15 cellular contexts compared by ENCODE assay signal in the genomic region with DNA sequence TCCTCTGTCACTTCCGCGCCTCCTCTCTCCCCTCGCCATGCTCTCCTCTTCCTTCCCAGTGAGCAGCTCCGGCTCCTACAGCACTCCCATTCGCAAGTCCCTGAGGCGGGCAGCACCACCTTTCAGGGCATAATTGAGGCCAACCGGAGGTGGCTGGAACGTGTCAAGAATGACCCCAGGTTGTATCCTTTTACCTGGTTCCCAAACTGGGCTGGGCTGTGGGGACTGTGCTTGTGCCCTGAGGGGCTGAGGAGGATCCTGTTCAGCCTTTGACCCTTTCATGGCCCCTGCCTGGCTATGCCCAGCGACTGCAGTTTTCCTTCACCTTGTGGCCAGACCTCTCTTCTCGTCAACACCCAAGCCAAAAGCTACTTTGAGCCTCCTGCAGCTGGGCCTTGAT.
DNase-seq lines count a peak whose midpoint lies in the region; ATAC-seq, FAIRE-seq and TF ChIP-seq lines count a peak whose summit lies in the region.
"Had no signal": no experiment of that assay in that cellular context is flagged by ENCODE, and none has a peak within 500 bp of the region (broad histone marks: within the 10 kb centered on the region; RNA-seq: fewer than 3 reads in every experiment).

No MANE protein-coding gene starts in this region.

- H2AFZ ChIP-seq in H1 (ENCODE audit: low read length): no peak overlapping the region
- H2AFZ ChIP-seq in osteoblast (ENCODE audit: low read length): no peak overlapping the region

- H3K23me2 ChIP-seq in H1 (ENCODE audit: low read depth, low read length): no peaks in the 10 kb centered on the region

- H4K20me1 ChIP-seq in H1 (replicated peaks in 1 of 2; ENCODE audit: control insufficient read depth in 1 of 2, insufficient read depth in 2 of 2, low read length in 2 of 2) (no peaks in the 10 kb centered on the region), osteoblast (ENCODE audit: insufficient read depth, low read length) (no peaks in the 10 kb centered on the region)

- TF ChIP-seq EP300 in H1 (IDR thresholded peaks at IDR 0.05; ENCODE audit: borderline replicate concordance in 1 of 2, low read depth in 2 of 2, low read length in 2 of 2) (no peak), suprapubic skin (IDR thresholded peaks at IDR 0.05) (no peak)

- POLR2A ChIA-PET in H1 (lab: Charles Lee; ENCODE audit: partially characterized antibody): interaction anchor here (0.9 kb wide), 1 partner anchor 9 kb away, joined by 4 read pairs; no protein-coding TSS in a partner anchor

- WGBS in H1 (ENCODE audit: extremely low coverage in 1 of 2, insufficient coverage in 1 of 2, insufficient read length in 1 of 2, insufficient replicate concordance in 2 of 2, low coverage in 1 of 2, low lambda C conversion rate in 2 of 2, missing lambda C conversion rate in 1 of 2), 2 experiments: 86% methylated on average over 7 of the region's 10 CpGs; no CpG with 5 or more reads in 1 of the 2 experiments
- 95% methylated on average over 9 of the region's 10 CpGs for WGBS in suprapubic skin

- no peak overlapping the region for H3K27ac ChIP-seq in HUES6 (ENCODE audit: low read depth, low read length)
- no peak overlapping the region for H3K27ac ChIP-seq in H1 (ENCODE audit: low read depth, low read length)
- H3K27ac ChIP-seq in osteoblast (ENCODE audit: low read depth, low read length): no peak overlapping the region
- H3K27ac ChIP-seq in suprapubic skin: no peak overlapping the region
- H3K27ac ChIP-seq: HL-60 had no signal

- H4K8ac ChIP-seq in H1 (ENCODE audit: extremely low read depth, insufficient read depth, low read length): no peak overlapping the region

- H3K18ac ChIP-seq in H1 (ENCODE audit: extremely low read depth, low read length): no peak overlapping the region

- H3K14ac ChIP-seq in H1 (ENCODE audit: insufficient read length): no peak overlapping the region

- H3K56ac ChIP-seq in H1 (replicated peaks; ENCODE audit: insufficient read length, low read depth, low read length): no peak overlapping the region

- no peak overlapping the region for H4K91ac ChIP-seq in H1 (replicated peaks; ENCODE audit: insufficient read length, low read length)

- no peak overlapping the region for H2BK20ac ChIP-seq in H1 (ENCODE audit: low read length)

- H3K79me2 ChIP-seq in H1 (ENCODE audit: control insufficient read depth in 1 of 2, insufficient read depth in 2 of 2, low read length in 2 of 2): no peaks in the 10 kb centered on the region
- no peaks in the 10 kb centered on the region for H3K79me2 ChIP-seq in osteoblast (ENCODE audit: insufficient read depth, low read length)

- H3K4me3 ChIP-seq in HUES6 (ENCODE audit: low read depth, low read length) (no peak overlapping the region), H1 (ENCODE audit: extremely low read depth in 1 of 4, insufficient read depth in 2 of 4, low read depth in 3 of 4, low read length in 4 of 4) (no peak overlapping the region), osteoblast (ENCODE audit: insufficient read depth, low read length) (no peak overlapping the region), suprapubic skin (no peak overlapping the region)
- H3K4me3 ChIP-seq: HAP-1 had no signal

- H3K4me2 ChIP-seq in H1 (ENCODE audit: insufficient read depth in 1 of 2, low read depth in 2 of 2, low read length in 2 of 2): no peak overlapping the region
- H3K4me2 ChIP-seq in osteoblast (ENCODE audit: insufficient read depth, low read length): no peak overlapping the region

- FAIRE-seq in H1 (lab: Jason Lieb, UNC): no peak
- FAIRE-seq: A204.1, GM12891 had no signal

- H4K5ac ChIP-seq in H1 (ENCODE audit: insufficient read length, low read depth, low read length): no peak overlapping the region

- no peak for ATAC-seq in HG02938 (IDR thresholded peaks at IDR 0.05; ENCODE audit: unreplicated experiment)

- CTCF ChIA-PET in H1 (lab: Charles Lee; ENCODE audit: partially characterized antibody): interaction anchor here (0.6 to 9.6 kb wide), 6 partner anchors 10 to 397 kb away, joined by 3 to 85 read pairs (median 7); no protein-coding TSS in a partner anchor

- no peak for TF ChIP-seq POLR2A in H1 (IDR thresholded peaks at IDR 0.05; ENCODE audit: control extremely low read depth in 1 of 2, low read depth in 2 of 2, low read length in 2 of 2)
- TF ChIP-seq POLR2A in suprapubic skin (IDR thresholded peaks at IDR 0.05): no peak

- no peak overlapping the region for H3K23ac ChIP-seq in H1 (ENCODE audit: insufficient read length)

- DNase-seq in H1 (ENCODE audit: low read depth in 1 of 2, low spot score in 2 of 2) (no peak), osteoblast (ENCODE audit: insufficient read length, low spot score, missing footprints) (peak; percentile 8), suprapubic skin (ENCODE audit: low spot score in 2 of 2) (peak; percentile 29 to 43), SKM-1 treated with dmso at 0.1 percent for 144 hours (lab: John Stamatoyannopoulos, UW; ENCODE audit: unreplicated experiment) (no peak), NCI-H69 (lab: John Stamatoyannopoulos, UW) (no peak)
- DNase-seq: C1 segment of cervical spinal cord; Calu3; CD4-positive, alpha-beta T cell; GOT3 had no signal

- H3K4me1 ChIP-seq in HUES6 (ENCODE audit: control insufficient read depth, insufficient read depth, low read length): peaks cover 18% of the 10 kb centered on the region; the same call in 1 of the 2 replicates
- H3K4me1 ChIP-seq in H1 (replicated peaks in 1 of 4; ENCODE audit: control insufficient read depth in 3 of 4, insufficient read depth in 4 of 4, low read length in 3 of 4): peaks cover 0 to 4% (median 0%) of the 10 kb centered on the region in 4 experiments; a peak in 2 of 7 replicates
- H3K4me1 ChIP-seq in osteoblast (ENCODE audit: insufficient read depth, low read length): no peaks in the 10 kb centered on the region
- no peaks in the 10 kb centered on the region for H3K4me1 ChIP-seq in suprapubic skin
- H3K4me1 ChIP-seq: HAP-1 had no signal

- no peaks in the 10 kb centered on the region for H3K79me1 ChIP-seq in H1 (ENCODE audit: low read depth, low read length)

- TF ChIP-seq CTCF in H1 (IDR thresholded peaks at IDR 0.05; ENCODE audit: control extremely low read depth in 1 of 3, insufficient read depth in 1 of 3, low read depth in 1 of 3, low read length in 3 of 3) (no peak), osteoblast (IDR thresholded peaks at IDR 0.05; ENCODE audit: extremely low read depth, low read depth, low read length) (no peak), suprapubic skin (IDR thresholded peaks at IDR 0.05) (no peak)

- H2BK15ac ChIP-seq in H1 (ENCODE audit: low read length): no peak overlapping the region

- H3K36me3 ChIP-seq in HUES6 (ENCODE audit: control insufficient read depth, insufficient read depth, low read length) (peaks cover 25% of the 10 kb centered on the region), H1 (ENCODE audit: control insufficient read depth in 2 of 4, insufficient read depth in 4 of 4, low read length in 3 of 4) (peaks cover 0 to 3% (median 0%) of the 10 kb centered on the region in 4 experiments; a peak in 4 of 8 replicates), osteoblast (ENCODE audit: insufficient read depth, low read length) (peaks cover 38% of the 10 kb centered on the region), suprapubic skin (peaks cover 55% of the 10 kb centered on the region)

- H3K9me3 ChIP-seq in HUES6 (ENCODE audit: control insufficient read depth, insufficient read depth, low read depth, low read length) (no peaks in the 10 kb centered on the region), H1 (ENCODE audit: insufficient read depth in 2 of 2, low read depth in 1 of 2, low read length in 1 of 2) (no peaks in the 10 kb centered on the region), osteoblast (ENCODE audit: low read depth, low read length) (no peaks in the 10 kb centered on the region), suprapubic skin (no peaks in the 10 kb centered on the region)
- H3K9me3 ChIP-seq: HAP-1 had no signal

- no peak overlapping the region for H2BK120ac ChIP-seq in H1 (replicated peaks; ENCODE audit: low read depth, low read length)

- H2BK5ac ChIP-seq in H1 (ENCODE audit: low read depth, low read length): 0 out of 2 replicates have a peak overlapping the region, but pooled peaks have one; percentile 44

- H3K9ac ChIP-seq in HUES6 (ENCODE audit: low read length): peak overlapping the region; percentile 14
- H3K9ac ChIP-seq in H1 (replicated peaks in 1 of 4; ENCODE audit: extremely low read depth in 1 of 4, low read depth in 3 of 4, low read length in 3 of 4): no peak overlapping the region

- H2AK5ac ChIP-seq in H1 (ENCODE audit: low read depth, low read length): no peak overlapping the region

- H2BK12ac ChIP-seq in H1 (ENCODE audit: low read depth, low read length): no peak overlapping the region

- no peak for TF ChIP-seq RAD21 in H1 (IDR thresholded peaks at IDR 0.05 in 1 of 2, conservative IDR thresholded peaks at IDR 0.05 in 1 of 2; ENCODE audit: low read depth in 2 of 2, low read length in 2 of 2)

- H3K4ac ChIP-seq in H1 (replicated peaks; ENCODE audit: insufficient read length, low read depth, low read length): no peak overlapping the region

- H3K27me3 ChIP-seq in HUES6 (ENCODE audit: control insufficient read depth, insufficient read depth, low read length) (no peaks in the 10 kb centered on the region), H1 (replicated peaks in 1 of 4; ENCODE audit: control insufficient read depth in 3 of 4, extremely low read depth in 1 of 4, insufficient read depth in 3 of 4, low read length in 3 of 4) (no peaks in the 10 kb centered on the region), osteoblast (ENCODE audit: insufficient read depth, low read length) (no peaks in the 10 kb centered on the region), suprapubic skin (no peaks in the 10 kb centered on the region)

TF ChIP-seq in H1, 55 proteins besides CTCF, POLR2A, EP300 and RAD21 (continues in another document):
- TF ChIP-seq SAP30 (IDR thresholded peaks at IDR 0.05; ENCODE audit: insufficient read depth, insufficient replicate concordance, low read length): no peak
- no peak for TF ChIP-seq TAF7 (optimal IDR thresholded peaks at IDR 0.05; ENCODE audit: borderline replicate concordance, low read depth, low read length)
- TF ChIP-seq CTBP2 (IDR thresholded peaks at IDR 0.05; ENCODE audit: borderline replicate concordance, insufficient read depth, insufficient read length, low read length): no peak
- TF ChIP-seq CBX5 (IDR thresholded peaks at IDR 0.05; ENCODE audit: low read depth, low read length): no peak
- TF ChIP-seq CREB1 (IDR thresholded peaks at IDR 0.05): no peak
- TF ChIP-seq BCL11A (IDR thresholded peaks at IDR 0.05; ENCODE audit: low read depth in 2 of 2, low read length in 2 of 2): no peak
- no peak for TF ChIP-seq SIRT6 (IDR thresholded peaks at IDR 0.05; ENCODE audit: low read length)
- no peak for TF ChIP-seq EZH2 (IDR thresholded peaks at IDR 0.05; ENCODE audit: low read depth, low read length, severe bottlenecking)
- no peak for TF ChIP-seq HDAC2 (IDR thresholded peaks at IDR 0.05; ENCODE audit: borderline replicate concordance in 1 of 2, low read depth in 2 of 2, low read length in 2 of 2)
- no peak for TF ChIP-seq JUN (IDR thresholded peaks at IDR 0.05; ENCODE audit: low read depth, low read length)
- no peak for TF ChIP-seq PHF8 (conservative IDR thresholded peaks at IDR 0.05; ENCODE audit: low read depth, low read length)
- TF ChIP-seq TCF12 (IDR thresholded peaks at IDR 0.05; ENCODE audit: low read depth, low read length): no peak
- TF ChIP-seq CEBPB (IDR thresholded peaks at IDR 0.05; ENCODE audit: low read depth, low read length): no peak

Comparison
In these comparisons a context has a peak if more than half of its experiments do, and no peak if none do; other contexts are left out.
1. DNase-seq: peak in osteoblast (single experiment) and suprapubic skin (2 of 2); none in H1 (0 of 2), SKM-1 treated with dmso at 0.1 percent for 144 hours (single experiment) and NCI-H69 (single experiment).